25 cellular contexts compared by ENCODE assay signal in genomic region chr2:39080152-39080551, GRCh38.
"Had no signal": no experiment of that assay in that cellular context is flagged by ENCODE, and none has a peak within 500 bp of the region (broad histone marks: within the 10 kb centered on the region; RNA-seq: fewer than 3 reads in every experiment).

No MANE protein-coding gene starts in this region.

- ATAC-seq: left colon; left lung; mucosa of descending colon; naive thymus-derived CD4-positive, alpha-beta T cell; natural killer cell treated with Interleukin-12 subunit alpha and Interleukin-12 subunit beta and Interleukin-15 and Interleukin-18, amount 100 ng/mL, for 72 hours; right lobe of liver; stimulated activated memory B cell treated with anti-CD40 and anti-IgM and Interleukin-4, amounts not matched to agents 10 μg/mL and 1 μg/mL and 100 μg/mL, for 72 hours; stimulated activated naive CD8-positive, alpha-beta T cell treated with anti-CD3 and anti-CD28 coated beads, Interleukin-15, amount 100 ng/mL, for 72 hours had no signal

- H3K4me3 ChIP-seq: left lung, lung, mucosa of descending colon, ovary, right atrium auricular region, right lobe of liver, smooth muscle cell, tibial nerve, upper lobe of left lung, vagina had no signal

- H3K27me3 ChIP-seq: left lung, ovary, right atrium auricular region, right lobe of liver, tibial nerve, upper lobe of left lung, vagina had no signal

- H3K4me1 ChIP-seq: right lobe of liver had no signal

- H3K9me3 ChIP-seq: left lung, mucosa of descending colon, ovary, right atrium auricular region, right lobe of liver, tibial nerve, upper lobe of left lung, vagina had no signal

- H3K27ac ChIP-seq: left lung, ovary, right atrium auricular region, right lobe of liver, tibial nerve, upper lobe of left lung, vagina had no signal

- H3K36me3 ChIP-seq: left lung, ovary, right atrium auricular region, right lobe of liver, tibial nerve, upper lobe of left lung, vagina had no signal

- H3K4me2 ChIP-seq: smooth muscle cell had no signal

- DNase-seq: hypothalamus; immature natural killer cell; kidney; left colon; left lung; midbrain; mucosa of descending colon; naive thymus-derived CD4-positive, alpha-beta T cell; ovary; right lobe of liver; stimulated activated CD4-positive, alpha-beta T cell treated with anti-CD3 and anti-CD28 coated beads, Interleukin-1b, Interleukin-23, amount 100 ng/mL, for 48 hours; stimulated activated CD4-positive, alpha-beta T cell treated with anti-CD3 and anti-CD28 coated beads, Interleukin-2, amount 100 ng/mL, for 48 hours; stimulated activated CD4-positive, alpha-beta T cell treated with anti-CD3 and anti-CD28 coated beads, Interleukin-4, amount 100 ng/mL, for 4 hours; stimulated activated CD8-positive, alpha-beta memory T cell treated with anti-CD3 and anti-CD28 coated beads, Interleukin-4, amount 100 ng/mL, for 48 hours; stimulated activated naive CD4-positive, alpha-beta T cell treated with Interleukin-2 at 50 U/mL for 16 hours; stimulated activated naive CD8-positive, alpha-beta T cell treated with anti-CD3 and anti-CD28 coated beads, Interleukin-15, amount 100 ng/mL, for 72 hours; substantia nigra; upper lobe of left lung had no signal
